ENCODE assay signal across 10 cellular contexts in genomic region chr12:119673634-119674033, GRCh38. TPM values are rescaled to one million over a fixed set of nuclear protein-coding genes. Genes with fewer than 3 reads are reported as not detected.
DNase-seq lines count a peak whose midpoint lies in the region; ATAC-seq and TF ChIP-seq lines count a peak whose summit lies in the region.
"Had no signal": no experiment of that assay in that cellular context is flagged by ENCODE, and none has a peak within 500 bp of the region (broad histone marks: within the 10 kb centered on the region; RNA-seq: fewer than 3 reads in every experiment).

No MANE protein-coding gene starts in this region.

- ATAC-seq in activated CD8-positive, alpha-beta T cell treated with anti-CD3 and anti-CD28 coated beads, Interleukin-2, amount 10 ng/mL, durations not matched to agents 7 days and 5 days: no peak
- peak; percentile 35 for ATAC-seq in sciatic nerve
- no peak for ATAC-seq in GM19035 (IDR thresholded peaks at IDR 0.05; ENCODE audit: unreplicated experiment)

- DNase-seq in Caki2 (ENCODE audit: low read depth) (peak; percentile 62), left ventricle myocardium inferior (peak; percentile 38), sciatic nerve (ENCODE audit: low spot score) (no peak), NCI-H69 (lab: John Stamatoyannopoulos, UW) (no peak), T1000 (lab: John Stamatoyannopoulos, UW) (no peak), NCI-H524 (lab: John Stamatoyannopoulos, UW) (no peak)
- DNase-seq in activated CD8-positive, alpha-beta T cell treated with anti-CD3 and anti-CD28 coated beads, Interleukin-2, amount 10 ng/mL, durations not matched to agents 7 days and 5 days: peak; percentile 32
- DNase-seq: activated CD8-positive, alpha-beta memory T cell treated with anti-CD3 and anti-CD28 coated beads, Interleukin-2, amount 50 U/mL, for 48 hours; cortex of kidney had no signal

- peaks cover 88% of the 10 kb centered on the region for H3K36me3 Mint-ChIP-seq in activated CD8-positive, alpha-beta T cell treated with anti-CD3 and anti-CD28 coated beads, Interleukin-2, amount 10 ng/mL, durations not matched to agents 7 days and 5 days (ENCODE audit: low read depth)

- H3K4me1 Mint-ChIP-seq in activated CD8-positive, alpha-beta T cell treated with anti-CD3 and anti-CD28 coated beads, Interleukin-2, amount 10 ng/mL, durations not matched to agents 7 days and 5 days (ENCODE audit: low read depth): peaks cover 52% of the 10 kb centered on the region

- intact Hi-C loops in left ventricle myocardium inferior (cut with micrococcal nuclease) (no loop called here), sciatic nerve (cut with DNase I) (no loop called here)

- CTCF ChIA-PET in activated CD8-positive, alpha-beta T cell treated with anti-CD3 and anti-CD28 coated beads, Interleukin-2, amount 10 ng/mL, durations not matched to agents 7 days and 5 days (lab: Charles Lee): interaction anchor here (1.3 to 5.3 kb wide), 2 partner anchors 9 to 25 kb away, joined by 5 to 23 read pairs; no protein-coding TSS in a partner anchor

- peaks cover 67% of the 10 kb centered on the region for H3K4me1 ChIP-seq in left ventricle myocardium inferior

- no peak overlapping the region for H3K4me3 ChIP-seq in left ventricle myocardium inferior

- no peaks in the 10 kb centered on the region for H3K27me3 ChIP-seq in left ventricle myocardium inferior (ENCODE audit: low read depth)

- peak overlapping the region; percentile 83 for H3K27ac ChIP-seq in left ventricle myocardium inferior (replicated peaks)

- H3K27me3 Mint-ChIP-seq in activated CD8-positive, alpha-beta T cell treated with anti-CD3 and anti-CD28 coated beads, Interleukin-2, amount 10 ng/mL, durations not matched to agents 7 days and 5 days (ENCODE audit: low read depth): no peaks in the 10 kb centered on the region

- no peaks in the 10 kb centered on the region for H3K9me3 ChIP-seq in left ventricle myocardium inferior (replicated peaks)

- no peak for TF ChIP-seq CTCF in left ventricle myocardium inferior (IDR thresholded peaks at IDR 0.05; ENCODE audit: borderline replicate concordance)

- H3K4me3 Mint-ChIP-seq in activated CD8-positive, alpha-beta T cell treated with anti-CD3 and anti-CD28 coated beads, Interleukin-2, amount 10 ng/mL, durations not matched to agents 7 days and 5 days: peak overlapping the region; percentile 37

- POLR2A ChIA-PET in activated CD8-positive, alpha-beta T cell treated with anti-CD3 and anti-CD28 coated beads, Interleukin-2, amount 10 ng/mL, durations not matched to agents 7 days and 5 days (lab: Charles Lee): no interaction called here

- in situ Hi-C loops in Caki2 (cut with HindIII; ENCODE audit: low pct_unique_long_range_greater_than_20kb, low sequenced_read_pairs): no loop called here

- H3K36me3 ChIP-seq in left ventricle myocardium inferior: peaks cover 78% of the 10 kb centered on the region

- H3K27ac Mint-ChIP-seq in activated CD8-positive, alpha-beta T cell treated with anti-CD3 and anti-CD28 coated beads, Interleukin-2, amount 10 ng/mL, durations not matched to agents 7 days and 5 days: peak overlapping the region; percentile 83

- H3K9me3 Mint-ChIP-seq in activated CD8-positive, alpha-beta T cell treated with anti-CD3 and anti-CD28 coated beads, Interleukin-2, amount 10 ng/mL, durations not matched to agents 7 days and 5 days (ENCODE audit: insufficient read depth): no peaks in the 10 kb centered on the region

RNA-seq across cellular contexts. Expression of gene PRKAB1, which starts 5.7 kb away (rescaled TPM):
- 59.8 and 392 TPM in 2 replicates for total RNA-seq in Caki2 (2014; rRNA removed; shearing (Covaris generic); ENCODE audit: low replicate concordance)
- 10 to 100 TPM; 31.7 to 33.1 TPM for total RNA-seq in activated CD8-positive, alpha-beta T cell treated with anti-CD3 and anti-CD28 coated beads, Interleukin-2, amount 10 ng/mL, durations not matched to agents 7 days and 5 days
- 9.2 TPM for total RNA-seq in left ventricle myocardium inferior
- 31.7 TPM for total RNA-seq in sciatic nerve

Comparison
In these comparisons a context has a peak if more than half of its experiments do, and no peak if none do; other contexts are left out.
1. DNase-seq: peak in Caki2 (single experiment), activated CD8-positive, alpha-beta T cell treated with anti-CD3 and anti-CD28 coated beads, Interleukin-2, amount 10 ng/mL, durations not matched to agents 7 days and 5 days (single experiment) and left ventricle myocardium inferior (single experiment); none in sciatic nerve (single experiment), NCI-H69 (single experiment), T1000 (single experiment) and NCI-H524 (0 of 2).